Comparison of ENCODE assay signal across 14 cellular contexts in genomic region chrY:4991743-4992400, GRCh38. TPM values are rescaled to one million over a fixed set of nuclear protein-coding genes. Genes with fewer than 3 reads are reported as not detected.
DNase-seq lines count a peak whose midpoint lies in the region; ATAC-seq and TF ChIP-seq lines count a peak whose summit lies in the region.
"Not testable (repeated sequence)": the region's sequence is repeated elsewhere in the genome, so short reads cannot be mapped to it uniquely, and the experiment has no call there.
"Had no signal": no experiment of that assay in that cellular context is flagged by ENCODE, and none has a peak within 500 bp of the region (broad histone marks: within the 10 kb centered on the region; RNA-seq: fewer than 3 reads in every experiment).

No MANE protein-coding gene starts in this region.

- not testable (repeated sequence) for H3K27me3 Mint-ChIP-seq in activated T-helper 17 cell treated with anti-CD3 and anti-CD28 coated beads, Interleukin-2, amount 50 U/mL, for 72 hours

- ATAC-seq in GM18873 (IDR thresholded peaks at IDR 0.05; ENCODE audit: low FRiP score, unreplicated experiment) (peak; percentile 96), GM21390 (IDR thresholded peaks at IDR 0.05; ENCODE audit: unreplicated experiment) (peak; percentile 100), HG02678 (IDR thresholded peaks at IDR 0.05; ENCODE audit: unreplicated experiment) (peak; percentile 100), HG03135 (IDR thresholded peaks at IDR 0.05; ENCODE audit: unreplicated experiment) (peak; percentile 92), lower lobe of right lung (peak; percentile 48 to 72)
- ATAC-seq in activated T-helper 17 cell treated with anti-CD3 and anti-CD28 coated beads, Interleukin-2, amount 50 U/mL, for 72 hours (replicated peaks), result peak; percentile 82

- H3K36me3 ChIP-seq in lower lobe of right lung, result not testable (repeated sequence)

- not testable (repeated sequence) for H3K27me3 ChIP-seq in lower lobe of right lung (ENCODE audit: low read depth)

- H3K27ac ChIP-seq in lower lobe of right lung, result not testable (repeated sequence)

- peak; percentile 0 for DNase-seq in A172 (ENCODE audit: low spot score)
- DNase-seq in KBM-7, result peak; percentile 12
- DNase-seq in lower lobe of right lung, result not testable (repeated sequence)

- not testable (repeated sequence) for H3K9me3 Mint-ChIP-seq in activated T-helper 17 cell treated with anti-CD3 and anti-CD28 coated beads, Interleukin-2, amount 50 U/mL, for 72 hours

- in situ Hi-C loops in KBM-7 (cut with MboI; ENCODE audit: low pct_unique_long_range_greater_than_20kb, low sequenced_read_pairs), result not testable (repeated sequence)

- intact Hi-C loops in lower lobe of right lung (cut with DNase I), result not testable (repeated sequence)

- H3K4me3 ChIP-seq in lower lobe of right lung, result not testable (repeated sequence)

- TF ChIP-seq CTCF in lower lobe of right lung (IDR thresholded peaks at IDR 0.05), result peak; percentile 15

- H3K27ac Mint-ChIP-seq in activated T-helper 17 cell treated with anti-CD3 and anti-CD28 coated beads, Interleukin-2, amount 50 U/mL, for 72 hours, result not testable (repeated sequence)

- not testable (repeated sequence) for H3K4me1 ChIP-seq in lower lobe of right lung

- not testable (repeated sequence) for H3K36me3 Mint-ChIP-seq in activated T-helper 17 cell treated with anti-CD3 and anti-CD28 coated beads, Interleukin-2, amount 50 U/mL, for 72 hours (ENCODE audit: low read depth)

- H3K4me3 Mint-ChIP-seq in activated T-helper 17 cell treated with anti-CD3 and anti-CD28 coated beads, Interleukin-2, amount 50 U/mL, for 72 hours, result not testable (repeated sequence)

- H3K4me1 Mint-ChIP-seq in activated T-helper 17 cell treated with anti-CD3 and anti-CD28 coated beads, Interleukin-2, amount 50 U/mL, for 72 hours, result not testable (repeated sequence)

- H3K9me3 ChIP-seq in lower lobe of right lung, result not testable (repeated sequence)

RNA-seq across cellular contexts. Expression of gene PCDH11Y, which starts 8.2 kb away (rescaled TPM):
- total RNA-seq in A172 (2014; rRNA removed; shearing (Covaris generic)), result not detected in 2 replicates
- total RNA-seq in activated T-helper 17 cell treated with anti-CD3 and anti-CD28 coated beads, Interleukin-2, amount 50 U/mL, for 72 hours, result not detected
- total RNA-seq in lower lobe of right lung, result 0.30 TPM
- total RNA-seq: activated CD4-positive, alpha-beta memory T cell treated with anti-CD3 and anti-CD28 coated beads for 36 hours; ascending aorta; colonic mucosa; epithelial cell of proximal tubule; glomerular endothelial cell; mesenteric fat pad had no signal
